ENCODE assay signal across 17 cellular contexts in genomic region chr3:53705774-53706173, GRCh38.
DNase-seq lines count a peak whose midpoint lies in the region; ATAC-seq and TF ChIP-seq lines count a peak whose summit lies in the region.
"Had no signal": no experiment of that assay in that cellular context is flagged by ENCODE, and none has a peak within 500 bp of the region (broad histone marks: within the 10 kb centered on the region; RNA-seq: fewer than 3 reads in every experiment).

No MANE protein-coding gene starts in this region.

- H3K36me3 Mint-ChIP-seq in activated CD4-positive, alpha-beta T cell treated with anti-CD3 and anti-CD28 coated beads for 36 hours (ENCODE audit: low read depth): no peaks in the 10 kb centered on the region
- no peaks in the 10 kb centered on the region for H3K36me3 Mint-ChIP-seq in activated naive CD8-positive, alpha-beta T cell treated with anti-CD3 and anti-CD28 coated beads, Interleukin-2, amount 50 U/mL, for 24 hours (ENCODE audit: low read depth)
- no peaks in the 10 kb centered on the region for H3K36me3 Mint-ChIP-seq in stimulated activated effector memory CD8-positive, alpha-beta T cell treated with anti-CD3 and anti-CD28 coated beads, Interleukin-12 subunit alpha, Interleukin-12 subunit beta, amount 100 ng/mL, for 72 hours
- H3K36me3 Mint-ChIP-seq: mesothelial cell of epicardium had no signal

- DNase-seq in activated CD4-positive, alpha-beta T cell treated with anti-CD3 and anti-CD28 coated beads for 36 hours: peak; percentile 10
- no peak for DNase-seq in activated CD4-positive, alpha-beta T cell treated with anti-CD3 and anti-CD28 coated beads, Interleukin-2, amount 50 U/mL, for 4 hours
- peak; percentile 55 for DNase-seq in Jurkat, Clone E6-1 (ENCODE audit: low read depth, low spot score)
- DNase-seq in activated naive CD8-positive, alpha-beta T cell treated with anti-CD3 and anti-CD28 coated beads, Interleukin-2, amount 50 U/mL, for 24 hours: no peak
- DNase-seq in stimulated activated effector memory CD8-positive, alpha-beta T cell treated with anti-CD3 and anti-CD28 coated beads, Interleukin-12 subunit alpha, Interleukin-12 subunit beta, amount 100 ng/mL, for 72 hours (ENCODE audit: low spot score in 2 of 2): peak in 1 of 2 donors; percentile 23
- DNase-seq in NCI-H526 treated with DMSO at 0.1 percent for 48 hours (lab: John Stamatoyannopoulos, UW) (no peak), uterus (no peak), cortex of kidney (lab: John Stamatoyannopoulos, UW) (no peak)
- DNase-seq: amygdala; CD4-positive, alpha-beta T cell; kidney; NCI-H2081 treated with DMSO at 0.1 percent for 48 hours; NCI-H748 treated with DMSO at 0.1 percent for 48 hours; Peyer's patch; stimulated activated CD4-positive, alpha-beta T cell treated with anti-CD3 and anti-CD28 coated beads, Interleukin-15, amount 100 ng/mL, for 24 hours; stimulated activated naive CD4-positive, alpha-beta T cell had no signal

- peak; percentile 65 for ATAC-seq in activated CD4-positive, alpha-beta T cell treated with anti-CD3 and anti-CD28 coated beads for 36 hours
- peak; percentile 29 for ATAC-seq in activated naive CD8-positive, alpha-beta T cell treated with anti-CD3 and anti-CD28 coated beads, Interleukin-2, amount 50 U/mL, for 24 hours
- peak; percentile 40 for ATAC-seq in stimulated activated effector memory CD8-positive, alpha-beta T cell treated with anti-CD3 and anti-CD28 coated beads, Interleukin-12 subunit alpha, Interleukin-12 subunit beta, amount 100 ng/mL, for 72 hours

- intact Hi-C loops in activated CD4-positive, alpha-beta T cell treated with anti-CD3 and anti-CD28 coated beads for 36 hours (cut with DNase I, micrococcal nuclease): loop anchor here in 1 of 2 experiments (1.0 kb wide), 1 partner anchor 330 kb away; no protein-coding TSS in a partner anchor
- intact Hi-C loops in uterus (cut with DNase I; ENCODE audit: low total_unique reads): no loop called here

- no peaks in the 10 kb centered on the region for H3K27me3 ChIP-seq in uterus
- H3K27me3 ChIP-seq: Peyer's patch had no signal

- TF ChIP-seq CTCF in uterus (IDR thresholded peaks at IDR 0.05): no peak

- H3K27ac Mint-ChIP-seq in activated CD4-positive, alpha-beta T cell treated with anti-CD3 and anti-CD28 coated beads for 36 hours: no peak overlapping the region
- no peak overlapping the region for H3K27ac Mint-ChIP-seq in activated naive CD8-positive, alpha-beta T cell treated with anti-CD3 and anti-CD28 coated beads, Interleukin-2, amount 50 U/mL, for 24 hours
- H3K27ac Mint-ChIP-seq in stimulated activated effector memory CD8-positive, alpha-beta T cell treated with anti-CD3 and anti-CD28 coated beads, Interleukin-12 subunit alpha, Interleukin-12 subunit beta, amount 100 ng/mL, for 72 hours: no peak overlapping the region
- H3K27ac Mint-ChIP-seq: CD4-positive, alpha-beta T cell had no signal

- peaks cover 7% of the 10 kb centered on the region for H3K4me1 Mint-ChIP-seq in activated CD4-positive, alpha-beta T cell treated with anti-CD3 and anti-CD28 coated beads for 36 hours
- H3K4me1 Mint-ChIP-seq in activated naive CD8-positive, alpha-beta T cell treated with anti-CD3 and anti-CD28 coated beads, Interleukin-2, amount 50 U/mL, for 24 hours: peaks cover 11% of the 10 kb centered on the region
- H3K4me1 Mint-ChIP-seq in stimulated activated effector memory CD8-positive, alpha-beta T cell treated with anti-CD3 and anti-CD28 coated beads, Interleukin-12 subunit alpha, Interleukin-12 subunit beta, amount 100 ng/mL, for 72 hours: peaks cover 12% of the 10 kb centered on the region

- no peaks in the 10 kb centered on the region for H3K36me3 ChIP-seq in uterus

- no peak overlapping the region for H3K4me3 Mint-ChIP-seq in activated CD4-positive, alpha-beta T cell treated with anti-CD3 and anti-CD28 coated beads for 36 hours
- H3K4me3 Mint-ChIP-seq in activated naive CD8-positive, alpha-beta T cell treated with anti-CD3 and anti-CD28 coated beads, Interleukin-2, amount 50 U/mL, for 24 hours: no peak overlapping the region
- no peak overlapping the region for H3K4me3 Mint-ChIP-seq in stimulated activated effector memory CD8-positive, alpha-beta T cell treated with anti-CD3 and anti-CD28 coated beads, Interleukin-12 subunit alpha, Interleukin-12 subunit beta, amount 100 ng/mL, for 72 hours
- H3K4me3 Mint-ChIP-seq: CD4-positive, alpha-beta T cell; mesothelial cell of epicardium had no signal

- no peaks in the 10 kb centered on the region for H3K4me1 ChIP-seq in uterus
- H3K4me1 ChIP-seq: Peyer's patch had no signal

- H3K9me3 ChIP-seq in uterus: no peaks in the 10 kb centered on the region
- H3K9me3 ChIP-seq: Peyer's patch had no signal

- H3K9me3 Mint-ChIP-seq in activated CD4-positive, alpha-beta T cell treated with anti-CD3 and anti-CD28 coated beads for 36 hours (ENCODE audit: low read depth): no peaks in the 10 kb centered on the region
- no peaks in the 10 kb centered on the region for H3K9me3 Mint-ChIP-seq in activated naive CD8-positive, alpha-beta T cell treated with anti-CD3 and anti-CD28 coated beads, Interleukin-2, amount 50 U/mL, for 24 hours
- no peaks in the 10 kb centered on the region for H3K9me3 Mint-ChIP-seq in stimulated activated effector memory CD8-positive, alpha-beta T cell treated with anti-CD3 and anti-CD28 coated beads, Interleukin-12 subunit alpha, Interleukin-12 subunit beta, amount 100 ng/mL, for 72 hours
- H3K9me3 Mint-ChIP-seq: CD4-positive, alpha-beta T cell; mesothelial cell of epicardium had no signal

- H3K27me3 Mint-ChIP-seq in activated CD4-positive, alpha-beta T cell treated with anti-CD3 and anti-CD28 coated beads for 36 hours: peaks cover 2% of the 10 kb centered on the region
- H3K27me3 Mint-ChIP-seq in activated naive CD8-positive, alpha-beta T cell treated with anti-CD3 and anti-CD28 coated beads, Interleukin-2, amount 50 U/mL, for 24 hours: no peaks in the 10 kb centered on the region
- H3K27me3 Mint-ChIP-seq: CD4-positive, alpha-beta T cell had no signal

- TF ChIP-seq POLR2A in uterus (IDR thresholded peaks at IDR 0.05): no peak

- H3K4me3 ChIP-seq in Jurkat, Clone E6-1 (ENCODE audit: low read length): no peak overlapping the region
- H3K4me3 ChIP-seq in uterus: no peak overlapping the region
- H3K4me3 ChIP-seq: Peyer's patch had no signal

- no peak overlapping the region for H3K27ac ChIP-seq in uterus
- H3K27ac ChIP-seq: Peyer's patch had no signal

- POLR2A ChIA-PET in activated CD4-positive, alpha-beta T cell treated with anti-CD3 and anti-CD28 coated beads for 36 hours (lab: Charles Lee): no interaction called here

- CTCF ChIA-PET in activated CD4-positive, alpha-beta T cell treated with anti-CD3 and anti-CD28 coated beads for 36 hours (lab: Charles Lee): interaction anchor here (0.8 kb wide), 1 partner anchor 85 kb away, joined by 4 read pairs; no protein-coding TSS in a partner anchor

Comparison
In these comparisons a context has a peak if more than half of its experiments do, and no peak if none do; other contexts are left out.
1. DNase-seq: peak in activated CD4-positive, alpha-beta T cell treated with anti-CD3 and anti-CD28 coated beads for 36 hours (single experiment) and Jurkat, Clone E6-1 (single experiment); none in activated CD4-positive, alpha-beta T cell treated with anti-CD3 and anti-CD28 coated beads, Interleukin-2, amount 50 U/mL, for 4 hours (0 of 2), activated naive CD8-positive, alpha-beta T cell treated with anti-CD3 and anti-CD28 coated beads, Interleukin-2, amount 50 U/mL, for 24 hours (single experiment), NCI-H526 treated with DMSO at 0.1 percent for 48 hours (single experiment), uterus (0 of 2) and cortex of kidney (single experiment).
2. Peak in every context shown above with its lines, with median percentiles within 50 percentile points of each other: ATAC-seq.